ENCODE assay signal across 17 cellular contexts in genomic region chr21:21845901-21846396, GRCh38.
DNase-seq lines count a peak whose midpoint lies in the region; ATAC-seq and TF ChIP-seq lines count a peak whose summit lies in the region.
"Had no signal": no experiment of that assay in that cellular context is flagged by ENCODE, and none has a peak within 500 bp of the region (broad histone marks: within the 10 kb centered on the region; RNA-seq: fewer than 3 reads in every experiment).

No MANE protein-coding gene starts in this region.

- no peak overlapping the region for H4K91ac ChIP-seq in mesenchymal stem cell (ENCODE audit: low read length)

- H3K4me2 ChIP-seq in mesenchymal stem cell (ENCODE audit: low read length, poor library complexity, severe bottlenecking): no peak overlapping the region
- H3K4me2 ChIP-seq: BLaER1 had no signal

- H3K18ac ChIP-seq in mesenchymal stem cell (ENCODE audit: low read depth in 1 of 2, low read length in 2 of 2): no peak overlapping the region

- no peak overlapping the region for H2AFZ ChIP-seq in mesenchymal stem cell (ENCODE audit: low read depth, low read length)

- H3K9me3 Mint-ChIP-seq in activated naive CD4-positive, alpha-beta T cell treated with anti-CD3 and anti-CD28 coated beads, Interleukin-2, amount 10 ng/mL, durations not matched to agents 7 days and 5 days: peaks cover 5% of the 10 kb centered on the region

- H3K14ac ChIP-seq in mesenchymal stem cell (ENCODE audit: low read length in 2 of 2): no peak overlapping the region

- H3K27ac Mint-ChIP-seq in activated naive CD4-positive, alpha-beta T cell treated with anti-CD3 and anti-CD28 coated beads, Interleukin-2, amount 10 ng/mL, durations not matched to agents 7 days and 5 days: no peak overlapping the region
- H3K27ac Mint-ChIP-seq: CD14-positive monocyte; CD4-positive, alpha-beta memory T cell had no signal

- TF ChIP-seq CTCF in choroid plexus epithelial cell (conservative IDR thresholded peaks at IDR 0.05; ENCODE audit: low read depth, low read length): no peak

- no peak overlapping the region for H2BK12ac ChIP-seq in mesenchymal stem cell (ENCODE audit: low read length in 2 of 2)

- ATAC-seq in Right ventricle myocardium inferior: no peak

- H4K8ac ChIP-seq in mesenchymal stem cell (ENCODE audit: low read length): no peak overlapping the region

- no peaks in the 10 kb centered on the region for H3K36me3 Mint-ChIP-seq in activated naive CD4-positive, alpha-beta T cell treated with anti-CD3 and anti-CD28 coated beads, Interleukin-2, amount 10 ng/mL, durations not matched to agents 7 days and 5 days
- H3K36me3 Mint-ChIP-seq: CD14-positive monocyte; CD4-positive, alpha-beta memory T cell had no signal

- intact Hi-C loops in Right ventricle myocardium inferior (cut with DNase I): no loop called here

- no peak overlapping the region for H2BK120ac ChIP-seq in mesenchymal stem cell (ENCODE audit: low read depth, low read length)

- CTCF ChIA-PET in activated naive CD4-positive, alpha-beta T cell treated with anti-CD3 and anti-CD28 coated beads, Interleukin-2, amount 10 ng/mL, durations not matched to agents 7 days and 5 days (lab: Charles Lee): no interaction called here

- no peak overlapping the region for H3K9ac ChIP-seq in mesenchymal stem cell (ENCODE audit: low read length)
- H3K9ac ChIP-seq: BLaER1 had no signal

- peaks cover 4% of the 10 kb centered on the region for H3K9me3 ChIP-seq in mesenchymal stem cell (ENCODE audit: control insufficient read depth, low read length)
- H3K9me3 ChIP-seq: HAP-1 had no signal

- no peak overlapping the region for H3K4me3 Mint-ChIP-seq in activated naive CD4-positive, alpha-beta T cell treated with anti-CD3 and anti-CD28 coated beads, Interleukin-2, amount 10 ng/mL, durations not matched to agents 7 days and 5 days
- H3K4me3 Mint-ChIP-seq: CD14-positive monocyte; CD4-positive, alpha-beta memory T cell had no signal

- H3K23ac ChIP-seq in mesenchymal stem cell (ENCODE audit: low read length in 2 of 2): no peak overlapping the region

- H3K4ac ChIP-seq in mesenchymal stem cell (ENCODE audit: low read depth in 1 of 2, low read length in 2 of 2): no peak overlapping the region

- H2BK5ac ChIP-seq in mesenchymal stem cell (ENCODE audit: low read depth, low read length, poor library complexity, severe bottlenecking): no peak overlapping the region

- peak; percentile 29 for DNase-seq in COLO829 (ENCODE audit: low spot score)
- peak; percentile 15 for DNase-seq in RPMI7951 (ENCODE audit: low read depth)
- peak; percentile 45 for DNase-seq in choroid plexus epithelial cell (ENCODE audit: low read depth)
- peak; percentile 2 for DNase-seq in mesenchymal stem cell
- no peak for DNase-seq in activated naive CD4-positive, alpha-beta T cell treated with anti-CD3 and anti-CD28 coated beads, Interleukin-2, amount 10 ng/mL, durations not matched to agents 7 days and 5 days
- DNase-seq in RKO (ENCODE audit: low spot score): no peak
- DNase-seq in Right ventricle myocardium inferior (ENCODE audit: missing footprints): no peak
- DNase-seq: 8988T; Calu3; CD4-positive, alpha-beta memory T cell; DMS79 treated with DMSO at 0.1 percent for 48 hours; GF-D8; IMR-90 had no signal

- no peak overlapping the region for H3K27ac ChIP-seq in mesenchymal stem cell (ENCODE audit: low read length, poor library complexity, severe bottlenecking)
- H3K27ac ChIP-seq: BLaER1, HL-60 had no signal

- no peaks in the 10 kb centered on the region for H3K36me3 ChIP-seq in mesenchymal stem cell (ENCODE audit: control insufficient read depth in 1 of 2, insufficient read depth in 2 of 2, low read depth in 1 of 2, low read length in 2 of 2)
- H3K36me3 ChIP-seq: BLaER1, HAP-1 had no signal

- no peak overlapping the region for H2AK5ac ChIP-seq in mesenchymal stem cell (ENCODE audit: low read length, severe bottlenecking)

- H3K4me1 Mint-ChIP-seq in activated naive CD4-positive, alpha-beta T cell treated with anti-CD3 and anti-CD28 coated beads, Interleukin-2, amount 10 ng/mL, durations not matched to agents 7 days and 5 days: no peaks in the 10 kb centered on the region
- H3K4me1 Mint-ChIP-seq: CD14-positive monocyte; CD4-positive, alpha-beta memory T cell had no signal

- H3K4me1 ChIP-seq in mesenchymal stem cell (ENCODE audit: control insufficient read depth, insufficient read depth, low read depth, low read length): no peaks in the 10 kb centered on the region
- H3K4me1 ChIP-seq: BLaER1 had no signal

- no peak overlapping the region for H3K4me3 ChIP-seq in choroid plexus epithelial cell (ENCODE audit: low read depth, low read length)
- no peak overlapping the region for H3K4me3 ChIP-seq in mesenchymal stem cell (ENCODE audit: insufficient read depth in 1 of 2, low read depth in 1 of 2, low read length in 2 of 2)
- H3K4me3 ChIP-seq: BLaER1, HAP-1 had no signal

- H3K27me3 Mint-ChIP-seq in activated naive CD4-positive, alpha-beta T cell treated with anti-CD3 and anti-CD28 coated beads, Interleukin-2, amount 10 ng/mL, durations not matched to agents 7 days and 5 days: no peaks in the 10 kb centered on the region
- H3K27me3 Mint-ChIP-seq: CD4-positive, alpha-beta memory T cell had no signal

- H3K27me3 ChIP-seq in mesenchymal stem cell (ENCODE audit: control insufficient read depth in 1 of 2, insufficient read depth in 1 of 2, low read length in 2 of 2): no peaks in the 10 kb centered on the region
- H3K27me3 ChIP-seq: BLaER1 had no signal

- no peak overlapping the region for H2BK15ac ChIP-seq in mesenchymal stem cell (ENCODE audit: low read depth, poor library complexity, severe bottlenecking)

- WGBS in mesenchymal stem cell: 43% methylated on average over 1 of the region's 1 CpG

- H3K79me1 ChIP-seq in mesenchymal stem cell (replicated peaks; ENCODE audit: low read length, poor library complexity, severe bottlenecking): no peaks in the 10 kb centered on the region

Comparison
In these comparisons a context has a peak if more than half of its experiments do, and no peak if none do; other contexts are left out.
1. DNase-seq: peak in COLO829 (single experiment), RPMI7951 (single experiment), choroid plexus epithelial cell (single experiment) and mesenchymal stem cell (single experiment); none in activated naive CD4-positive, alpha-beta T cell treated with anti-CD3 and anti-CD28 coated beads, Interleukin-2, amount 10 ng/mL, durations not matched to agents 7 days and 5 days (single experiment), RKO (single experiment) and Right ventricle myocardium inferior (single experiment).